ENCODE assay signal across 8 cellular contexts in the genomic region with DNA sequence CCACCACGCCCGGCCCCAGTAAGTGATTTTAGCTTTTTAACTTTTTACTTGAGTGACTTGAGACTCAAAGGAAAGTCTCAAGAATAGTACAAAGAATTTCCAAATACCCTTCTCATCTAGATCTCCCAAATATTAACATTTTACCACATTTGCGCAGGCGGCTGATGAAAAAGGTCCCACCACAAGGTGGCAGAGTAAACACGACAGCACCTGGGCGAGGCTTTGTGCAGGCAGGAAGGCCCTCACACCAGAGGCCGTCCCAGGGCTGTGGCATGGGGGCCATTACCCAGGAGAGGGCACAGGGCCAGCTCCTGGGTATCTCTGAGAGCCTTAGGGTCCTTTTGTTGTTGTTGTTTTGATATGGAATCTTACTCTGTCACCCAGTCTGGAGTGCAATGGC. TPM values are rescaled to one million over a fixed set of nuclear protein-coding genes. Genes with fewer than 3 reads are reported as not detected.
A peak's percentile ranks its signal among the peaks of the same experiment; 100 is the strongest.
DNase-seq lines count a peak whose midpoint lies in the region; ATAC-seq and TF ChIP-seq lines count a peak whose summit lies in the region.

No MANE protein-coding gene starts in this region.

- no peak overlapping the region for H3K27ac Mint-ChIP-seq in activated naive CD8-positive, alpha-beta T cell treated with anti-CD3 and anti-CD28 coated beads, Interleukin-2, amount 10 ng/mL, durations not matched to agents 7 days and 5 days

- TF ChIP-seq CTCF in liver (IDR thresholded peaks at IDR 0.05; ENCODE audit: low read depth, low read length, missing input control), result peak; percentile 41

- H3K9me3 ChIP-seq in Karpas-422 (ENCODE audit: low read length), result no peaks in the 10 kb centered on the region
- no peaks in the 10 kb centered on the region for H3K9me3 ChIP-seq in liver (ENCODE audit: control insufficient read depth in 4 of 4, low read length in 3 of 4)

- no peak overlapping the region for H3K27ac ChIP-seq in Karpas-422 (ENCODE audit: low read length)
- H3K27ac ChIP-seq in liver (ENCODE audit: low read depth in 1 of 2, low read length in 2 of 2), result no peak overlapping the region

- peaks cover 4% of the 10 kb centered on the region for H3K27me3 Mint-ChIP-seq in activated naive CD8-positive, alpha-beta T cell treated with anti-CD3 and anti-CD28 coated beads, Interleukin-2, amount 10 ng/mL, durations not matched to agents 7 days and 5 days

- H3K9me3 Mint-ChIP-seq in activated naive CD8-positive, alpha-beta T cell treated with anti-CD3 and anti-CD28 coated beads, Interleukin-2, amount 10 ng/mL, durations not matched to agents 7 days and 5 days, result no peaks in the 10 kb centered on the region

- H3K4me2 ChIP-seq in Karpas-422 (ENCODE audit: low read depth, low read length, poor library complexity, severe bottlenecking), result no peak overlapping the region

- H3K4me1 ChIP-seq in Karpas-422 (ENCODE audit: low read length), result no peaks in the 10 kb centered on the region
- H3K4me1 ChIP-seq in liver (ENCODE audit: control insufficient read depth in 4 of 4, insufficient read depth in 4 of 4, low read length in 3 of 4), result no peaks in the 10 kb centered on the region

- no peaks in the 10 kb centered on the region for H3K36me3 Mint-ChIP-seq in activated naive CD8-positive, alpha-beta T cell treated with anti-CD3 and anti-CD28 coated beads, Interleukin-2, amount 10 ng/mL, durations not matched to agents 7 days and 5 days

- peaks cover 12% of the 10 kb centered on the region for H3K4me1 Mint-ChIP-seq in activated naive CD8-positive, alpha-beta T cell treated with anti-CD3 and anti-CD28 coated beads, Interleukin-2, amount 10 ng/mL, durations not matched to agents 7 days and 5 days

- H3K4me3 ChIP-seq in Karpas-422 (ENCODE audit: low read length), result no peak overlapping the region
- no peak overlapping the region for H3K4me3 ChIP-seq in liver (ENCODE audit: low read depth in 1 of 3, low read length in 3 of 3)

- WGBS in liver, result 49% methylated on average over 7 of the region's 7 CpGs

- H3K79me2 ChIP-seq in Karpas-422 (ENCODE audit: low read length), result no peaks in the 10 kb centered on the region

- no peak overlapping the region for H3K4me3 Mint-ChIP-seq in activated naive CD8-positive, alpha-beta T cell treated with anti-CD3 and anti-CD28 coated beads, Interleukin-2, amount 10 ng/mL, durations not matched to agents 7 days and 5 days

- no peaks in the 10 kb centered on the region for H3K9me2 ChIP-seq in Karpas-422 (replicated peaks; ENCODE audit: insufficient read depth, low read length)

- DNase-seq in DMS53 (lab: John Stamatoyannopoulos, UW) (peak; percentile 71), DMS53 treated with DMSO at 0.1 percent for 48 hours (lab: John Stamatoyannopoulos, UW; ENCODE audit: unreplicated experiment) (no peak), Karpas-422 (peak; percentile 70), foreskin melanocyte (no peak)
- peak; percentile 35 for DNase-seq in activated naive CD8-positive, alpha-beta T cell treated with anti-CD3 and anti-CD28 coated beads, Interleukin-2, amount 10 ng/mL, durations not matched to agents 7 days and 5 days

- no peak overlapping the region for H2AFZ ChIP-seq in Karpas-422 (ENCODE audit: low read length)

- H3K36me3 ChIP-seq in Karpas-422 (ENCODE audit: insufficient read depth, low read length) (no peaks in the 10 kb centered on the region), liver (ENCODE audit: control insufficient read depth in 4 of 4, insufficient read depth in 3 of 4, low read depth in 1 of 4, low read length in 3 of 4) (no peaks in the 10 kb centered on the region)

- ATAC-seq in activated naive CD8-positive, alpha-beta T cell treated with anti-CD3 and anti-CD28 coated beads, Interleukin-2, amount 10 ng/mL, durations not matched to agents 7 days and 5 days (ENCODE audit: low read depth), result no peak
- no peak for ATAC-seq in HG03039 (IDR thresholded peaks at IDR 0.05; ENCODE audit: unreplicated experiment)
- no peak for ATAC-seq in GM21447 (IDR thresholded peaks at IDR 0.05; ENCODE audit: unreplicated experiment)

- POLR2A ChIA-PET in activated naive CD8-positive, alpha-beta T cell treated with anti-CD3 and anti-CD28 coated beads, Interleukin-2, amount 10 ng/mL, durations not matched to agents 7 days and 5 days (lab: Charles Lee), result no interaction called here

- H4K20me1 ChIP-seq in Karpas-422 (ENCODE audit: insufficient read depth, low read depth, low read length), result no peaks in the 10 kb centered on the region

- peak; percentile 65 to 78 for TF ChIP-seq RAD21 in liver (IDR thresholded peaks at IDR 0.05)

- no peak overlapping the region for H3K9ac ChIP-seq in Karpas-422 (ENCODE audit: low read length)
- no peak overlapping the region for H3K9ac ChIP-seq in liver (ENCODE audit: low read depth in 1 of 2, low read length in 2 of 2)

- no peaks in the 10 kb centered on the region for H3K27me3 ChIP-seq in Karpas-422 (ENCODE audit: low read length)
- no peaks in the 10 kb centered on the region for H3K27me3 ChIP-seq in liver (ENCODE audit: control insufficient read depth in 4 of 4, insufficient read depth in 4 of 4, low read length in 3 of 4)

TF ChIP-seq in liver, 16 proteins besides CTCF, POLR2A, EP300 and RAD21:
- TF ChIP-seq SP1 (IDR thresholded peaks at IDR 0.05), result no peak
- no peak for TF ChIP-seq HNF4G (IDR thresholded peaks at IDR 0.05)
- TF ChIP-seq HNF4A (conservative IDR thresholded peaks at IDR 0.05), result no peak
- TF ChIP-seq YY1 (IDR thresholded peaks at IDR 0.05), result no peak
TF ChIP-seq in liver: peak in this region for 0.

RNA-seq across cellular contexts. Expression of a gene that starts 50.0 kb away (rescaled TPM):
- 51.6 and 75.7 TPM in 2 replicates for total RNA-seq in Karpas-422 (2014; rRNA removed; shearing (Covaris generic); ENCODE audit: low replicate concordance)
- total RNA-seq in activated naive CD8-positive, alpha-beta T cell treated with anti-CD3 and anti-CD28 coated beads, Interleukin-2, amount 10 ng/mL, durations not matched to agents 7 days and 5 days, result 10 to 100 TPM; 59.8 to 59.9 TPM
- total RNA-seq in liver, result 10 to 100 TPM; 33.3 to 57.6 TPM
- polyA plus RNA-seq in liver, result 10 to 100 TPM; 23.9 to 27.4 TPM

Comparison
In these comparisons a context has a peak if more than half of its experiments do, and no peak if none do; other contexts are left out.
1. DNase-seq: peak in DMS53 (single experiment), Karpas-422 (single experiment) and activated naive CD8-positive, alpha-beta T cell treated with anti-CD3 and anti-CD28 coated beads, Interleukin-2, amount 10 ng/mL, durations not matched to agents 7 days and 5 days (single experiment); none in DMS53 treated with DMSO at 0.1 percent for 48 hours (single experiment) and foreskin melanocyte (single experiment).